In the genomic region with DNA sequence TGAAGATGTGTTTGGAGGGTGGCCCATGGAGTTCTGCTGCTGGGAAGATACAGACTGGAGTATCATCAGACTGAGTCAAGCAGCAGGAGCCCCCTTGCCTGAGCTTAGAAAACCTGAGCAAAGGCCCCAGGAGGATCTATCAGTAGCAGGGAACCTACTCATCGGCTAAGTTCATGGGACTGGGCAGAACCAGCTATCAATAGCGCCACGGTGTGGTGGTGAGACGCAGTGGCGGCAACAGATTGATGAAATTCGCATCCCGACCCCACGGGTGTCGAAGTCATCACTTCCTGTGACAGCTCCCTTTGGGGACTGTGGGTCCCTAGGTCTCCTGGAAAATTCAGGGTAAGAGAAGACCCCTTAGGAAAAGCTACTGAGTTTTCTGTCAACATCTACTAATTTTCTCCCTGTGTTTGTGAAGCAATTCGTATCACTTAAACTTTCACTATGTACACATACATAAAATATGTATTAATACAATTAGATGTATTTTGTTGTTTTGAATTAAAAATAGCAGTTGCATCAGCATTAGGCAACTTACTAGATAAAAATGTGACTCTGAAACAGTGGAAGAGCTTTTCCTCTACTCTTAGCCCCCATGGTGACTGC, we compare ENCODE assay signal across 7 cellular contexts. TPM values are rescaled to one million over a fixed set of nuclear protein-coding genes. Genes with fewer than 3 reads are reported as not detected.
A peak's percentile ranks its signal among the peaks of the same experiment; 100 is the strongest.
DNase-seq lines count a peak whose midpoint lies in the region; FAIRE-seq and TF ChIP-seq lines count a peak whose summit lies in the region.

No MANE protein-coding gene starts in this region.

- H3K79me2 ChIP-seq in fibroblast of lung (ENCODE audit: control insufficient read depth, insufficient read depth, low read length) (no peaks in the 10 kb centered on the region), parathyroid adenoma (no peaks in the 10 kb centered on the region)

- POLR2A ChIA-PET in activated CD4-positive, alpha-beta memory T cell treated with anti-CD3 and anti-CD28 coated beads for 36 hours (lab: Charles Lee): no interaction called here

- no peak overlapping the region for H3K4me3 Mint-ChIP-seq in activated CD4-positive, alpha-beta memory T cell treated with anti-CD3 and anti-CD28 coated beads for 36 hours

- no peaks in the 10 kb centered on the region for H4K20me1 ChIP-seq in fibroblast of lung (ENCODE audit: control insufficient read depth, extremely low read depth, insufficient read depth, low read length)

- H3K36me3 Mint-ChIP-seq in activated CD4-positive, alpha-beta memory T cell treated with anti-CD3 and anti-CD28 coated beads for 36 hours: no peaks in the 10 kb centered on the region

- H3K27me3 Mint-ChIP-seq in activated CD4-positive, alpha-beta memory T cell treated with anti-CD3 and anti-CD28 coated beads for 36 hours: no peaks in the 10 kb centered on the region

- H3K9ac ChIP-seq in fibroblast of lung (ENCODE audit: insufficient read depth, low read length): no peak overlapping the region
- H3K9ac ChIP-seq in parathyroid adenoma: no peak overlapping the region

- no peak overlapping the region for H3K27ac Mint-ChIP-seq in activated CD4-positive, alpha-beta memory T cell treated with anti-CD3 and anti-CD28 coated beads for 36 hours

- H3K9me3 ChIP-seq in fibroblast of lung (ENCODE audit: control insufficient read depth, insufficient read depth, low read depth, low read length): no peaks in the 10 kb centered on the region
- no peaks in the 10 kb centered on the region for H3K9me3 ChIP-seq in parathyroid adenoma (ENCODE audit: control insufficient read depth, low read length)

- peaks cover 5% of the 10 kb centered on the region for H3K4me1 Mint-ChIP-seq in activated CD4-positive, alpha-beta memory T cell treated with anti-CD3 and anti-CD28 coated beads for 36 hours (ENCODE audit: low read depth)

- peak; percentile 63 for DNase-seq in GM12891 (ENCODE audit: insufficient read length, low spot score)
- DNase-seq in NCI-H1694 (lab: John Stamatoyannopoulos, UW): peak; percentile 16
- DNase-seq in activated CD4-positive, alpha-beta memory T cell treated with anti-CD3 and anti-CD28 coated beads for 36 hours: peak; percentile 78
- peak; percentile 19 to 39 for DNase-seq in fibroblast of lung (ENCODE audit: low read depth in 2 of 2)
- DNase-seq in OCI-M2 (lab: John Stamatoyannopoulos, UW; ENCODE audit: unreplicated experiment): no peak
- no peak for DNase-seq in NCI-H187 (lab: John Stamatoyannopoulos, UW)

- H3K4me2 ChIP-seq in fibroblast of lung (ENCODE audit: extremely low read depth, insufficient read depth, low read length) (no peak overlapping the region), parathyroid adenoma (ENCODE audit: low read length) (no peak overlapping the region)

- H2AFZ ChIP-seq in fibroblast of lung (ENCODE audit: low read length) (no peak overlapping the region), parathyroid adenoma (no peak overlapping the region)

- H3K27me3 ChIP-seq in fibroblast of lung (ENCODE audit: control insufficient read depth, insufficient read depth, low read length) (peaks cover 46% of the 10 kb centered on the region), parathyroid adenoma (ENCODE audit: control insufficient read depth, insufficient read depth, low read length) (peaks cover 5% of the 10 kb centered on the region)

- H3K9me3 Mint-ChIP-seq in activated CD4-positive, alpha-beta memory T cell treated with anti-CD3 and anti-CD28 coated beads for 36 hours: no peaks in the 10 kb centered on the region

- no peak overlapping the region for H3K27ac ChIP-seq in fibroblast of lung (ENCODE audit: insufficient read depth, low read length)
- no peak overlapping the region for H3K27ac ChIP-seq in parathyroid adenoma

- H3K4me1 ChIP-seq in fibroblast of lung (ENCODE audit: control insufficient read depth, extremely low read depth, insufficient read depth, low read length) (no peaks in the 10 kb centered on the region), parathyroid adenoma (no peaks in the 10 kb centered on the region)

- FAIRE-seq in GM12891 (lab: Jason Lieb, UNC): peak; percentile 82

- H3K36me3 ChIP-seq in fibroblast of lung (ENCODE audit: control insufficient read depth, insufficient read depth, low read length) (no peaks in the 10 kb centered on the region), parathyroid adenoma (ENCODE audit: control insufficient read depth, insufficient read depth, low read length) (no peaks in the 10 kb centered on the region)

- TF ChIP-seq POLR2A in GM12891 (IDR thresholded peaks at IDR 0.05; ENCODE audit: low read depth, low read length): no peak

- intact Hi-C loops in activated CD4-positive, alpha-beta memory T cell treated with anti-CD3 and anti-CD28 coated beads for 36 hours (cut with micrococcal nuclease): loop anchor here (1.0 to 5.0 kb wide), 2 partner anchors 33 to 497 kb away; a partner anchor contains a TSS

- TF ChIP-seq CTCF in fibroblast of lung (conservative IDR thresholded peaks at IDR 0.05 in 1 of 2, IDR thresholded peaks at IDR 0.05 in 1 of 2; ENCODE audit: low read depth in 1 of 2, low read length in 2 of 2) (peak; percentile 39 to 70), parathyroid adenoma (IDR thresholded peaks at IDR 0.05) (peak; percentile 24)

- CTCF ChIA-PET in activated CD4-positive, alpha-beta memory T cell treated with anti-CD3 and anti-CD28 coated beads for 36 hours (lab: Charles Lee): interaction anchor here (0.6 to 7.9 kb wide), 30 partner anchors 10 to 1147 kb away, joined by 3 to 70 read pairs (median 4); a partner anchor contains a TSS

- H3K4me3 ChIP-seq in fibroblast of lung (replicated peaks in 1 of 4; ENCODE audit: control extremely low read depth in 1 of 4, insufficient read depth in 1 of 4, low read depth in 3 of 4, low read length in 4 of 4) (no peak overlapping the region), parathyroid adenoma (ENCODE audit: low read depth, low read length) (no peak overlapping the region)

TF ChIP-seq in GM12891, 5 proteins besides CTCF, POLR2A, EP300 and RAD21:
- TF ChIP-seq SPI1 (IDR thresholded peaks at IDR 0.05; ENCODE audit: low read depth, low read length) (no peak), POLR2AphosphoS5 (IDR thresholded peaks at IDR 0.05; ENCODE audit: low read depth, low read length) (no peak), PAX5 (IDR thresholded peaks at IDR 0.05; ENCODE audit: insufficient read depth, low read length, severe bottlenecking) (no peak), POU2F2 (IDR thresholded peaks at IDR 0.05; ENCODE audit: low read depth, low read length) (no peak), TAF1 (IDR thresholded peaks at IDR 0.05; ENCODE audit: low read depth, low read length) (no peak)
TF ChIP-seq in GM12891: peak in this region for 0.

RNA-seq across cellular contexts. Expression of a gene that starts 7.1 kb away (rescaled TPM):
- polyA plus RNA-seq in GM12891 (2012; ENCODE audit: low read depth, missing spikeins): not detected
- not detected for total RNA-seq in activated CD4-positive, alpha-beta memory T cell treated with anti-CD3 and anti-CD28 coated beads for 36 hours
- total RNA-seq in fibroblast of lung: not detected in 2 replicates
- not detected in 2 replicates for polyA plus RNA-seq in fibroblast of lung
- polyA plus RNA-seq in fibroblast of lung (2012): not detected in 2 replicates
- polyA minus RNA-seq in fibroblast of lung (ENCODE audit: low replicate concordance): not detected in 2 replicates

RNA-seq across cellular contexts. Expression of a gene that starts 7.7 kb away (rescaled TPM):
- not detected for polyA plus RNA-seq in GM12891 (2012; ENCODE audit: low read depth, missing spikeins)
- not detected for total RNA-seq in activated CD4-positive, alpha-beta memory T cell treated with anti-CD3 and anti-CD28 coated beads for 36 hours
- under 0.01 TPM in 1 of 2 replicates, not detected in the other for total RNA-seq in fibroblast of lung
- not detected in 2 replicates for polyA plus RNA-seq in fibroblast of lung
- not detected in 2 replicates for polyA plus RNA-seq in fibroblast of lung (2012)
- polyA minus RNA-seq in fibroblast of lung (ENCODE audit: low replicate concordance): not detected in 2 replicates

RNA-seq across cellular contexts. Expression of a gene that starts 35.0 kb away (rescaled TPM):
- polyA plus RNA-seq in GM12891 (2012; ENCODE audit: low read depth, missing spikeins): 29.8 TPM
- total RNA-seq in activated CD4-positive, alpha-beta memory T cell treated with anti-CD3 and anti-CD28 coated beads for 36 hours: 10 to 100 TPM; 21.7 to 22.5 TPM
- 72.4 and 91.0 TPM in 2 replicates for total RNA-seq in fibroblast of lung
- polyA plus RNA-seq in fibroblast of lung: 55.5 and 58.2 TPM in 2 replicates
- polyA plus RNA-seq in fibroblast of lung (2012): 57.0 and 58.9 TPM in 2 replicates
- polyA minus RNA-seq in fibroblast of lung (ENCODE audit: low replicate concordance): 187 and 226 TPM in 2 replicates

Comparison
In these comparisons a context has a peak if more than half of its experiments do, and no peak if none do; other contexts are left out.
1. DNase-seq: peak in GM12891 (single experiment), NCI-H1694 (single experiment), activated CD4-positive, alpha-beta memory T cell treated with anti-CD3 and anti-CD28 coated beads for 36 hours (single experiment) and fibroblast of lung (2 of 2); none in OCI-M2 (single experiment) and NCI-H187 (0 of 2).